In the genomic region with DNA sequence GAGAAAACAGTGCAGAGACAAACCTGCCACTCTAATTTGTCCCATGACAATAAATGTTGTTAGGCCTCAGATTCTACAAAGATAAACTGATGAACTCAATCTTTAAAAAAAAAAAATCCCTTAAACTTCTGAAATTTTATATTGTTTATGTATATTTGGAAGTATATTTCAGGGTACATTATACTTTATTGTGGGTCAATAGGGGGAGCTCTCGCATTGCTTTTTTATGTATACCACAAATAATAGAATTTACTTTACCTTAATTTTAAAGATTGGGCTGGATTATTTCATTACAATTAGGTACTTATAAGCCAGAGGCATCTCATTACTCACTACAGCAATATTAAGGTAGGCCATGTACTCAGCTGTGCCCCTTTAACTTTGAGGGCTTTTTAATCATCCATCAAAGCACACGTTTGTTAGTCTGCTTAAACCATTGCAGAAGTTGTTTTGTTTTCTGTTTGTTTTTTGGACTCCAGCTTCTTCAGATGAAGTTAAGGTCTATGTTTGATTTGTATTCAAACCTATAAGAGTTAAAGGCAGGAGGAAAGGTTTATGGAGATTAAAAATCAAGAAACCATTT, we compare ENCODE assay signal across 8 cellular contexts. TPM values are rescaled to one million over a fixed set of nuclear protein-coding genes. Genes with fewer than 3 reads are reported as not detected.
A peak's percentile ranks its signal among the peaks of the same experiment; 100 is the strongest.
DNase-seq lines count a peak whose midpoint lies in the region; ATAC-seq and TF ChIP-seq lines count a peak whose summit lies in the region.

No MANE protein-coding gene starts in this region.

- H3K9me2 ChIP-seq in SU-DHL-6 (replicated peaks; ENCODE audit: insufficient read depth, low read length), result no peaks in the 10 kb centered on the region
- H3K9me2 ChIP-seq in hepatocyte (replicated peaks; ENCODE audit: insufficient read depth), result no peaks in the 10 kb centered on the region

- H3K27me3 ChIP-seq in SU-DHL-6 (ENCODE audit: low read length) (no peaks in the 10 kb centered on the region), hepatocyte (no peaks in the 10 kb centered on the region), spleen (replicated peaks in 1 of 7) (peaks cover 0 to 4% (median 0%) of the 10 kb centered on the region in 7 donors)
- no peaks in the 10 kb centered on the region for H3K27me3 ChIP-seq in CD8-positive, alpha-beta T cell (ENCODE audit: insufficient read depth, low read length)

- H3K4me3 Mint-ChIP-seq in CD8-positive, alpha-beta T cell, result no peak overlapping the region

- H3K27me3 Mint-ChIP-seq in CD8-positive, alpha-beta T cell (ENCODE audit: low read depth), result peaks cover 5% of the 10 kb centered on the region

- H3K9me3 ChIP-seq in SU-DHL-6 (ENCODE audit: insufficient read depth, low read length) (no peaks in the 10 kb centered on the region), hepatocyte (ENCODE audit: low read depth) (no peaks in the 10 kb centered on the region), spleen (no peaks in the 10 kb centered on the region)
- H3K9me3 ChIP-seq in CD8-positive, alpha-beta T cell (ENCODE audit: low read length), result no peaks in the 10 kb centered on the region

- H3K4me3 ChIP-seq in AG04449 (ENCODE audit: low read depth, low read length), result no peak overlapping the region
- H3K4me3 ChIP-seq in SU-DHL-6 (ENCODE audit: insufficient read depth, low read length, poor library complexity, severe bottlenecking), result no peak overlapping the region
- no peak overlapping the region for H3K4me3 ChIP-seq in hepatocyte
- no peak overlapping the region for H3K4me3 ChIP-seq in spleen
- H3K4me3 ChIP-seq in CD8-positive, alpha-beta T cell (ENCODE audit: low read depth, low read length), result no peak overlapping the region

- H3K27ac Mint-ChIP-seq in CD8-positive, alpha-beta T cell, result no peak overlapping the region

- peak; percentile 3 for DNase-seq in AG04449 (ENCODE audit: low read depth, low spot score)
- DNase-seq in HCEC 1CT, result peak; percentile 34
- peak; percentile 56 for DNase-seq in hepatocyte (ENCODE audit: low spot score)
- no peak for DNase-seq in spleen
- DNase-seq in CD8-positive, alpha-beta T cell, result no peak

- TF ChIP-seq POLR2A in spleen (IDR thresholded peaks at IDR 0.05), result no peak

- ATAC-seq in GM18907 (IDR thresholded peaks at IDR 0.05; ENCODE audit: unreplicated experiment) (no peak), HG03439 (IDR thresholded peaks at IDR 0.05; ENCODE audit: unreplicated experiment) (no peak)
- no peak for ATAC-seq in CD8-positive, alpha-beta T cell

- WGBS in hepatocyte (ENCODE audit: low lambda C conversion rate, missing lambda C conversion rate), result 39% methylated on average over 2 of the region's 2 CpGs
- 27 to 39% (median 37%) methylated on average over 2 of the region's 2 CpGs for WGBS in spleen, 5 donors

- peak; percentile 22 for TF ChIP-seq CTCF in AG04449 (IDR thresholded peaks at IDR 0.05; ENCODE audit: insufficient read depth, low read length, missing control alignments)
- peak; percentile 83 for TF ChIP-seq CTCF in SU-DHL-6 (IDR thresholded peaks at IDR 0.05; ENCODE audit: insufficient read depth, low read length, poor library complexity, severe bottlenecking)
- peak; percentile 84 for TF ChIP-seq CTCF in hepatocyte (IDR thresholded peaks at IDR 0.05; ENCODE audit: poor library complexity)
- peak in 3 of 11 experiments; percentile 17 to 32 (median 31) for TF ChIP-seq CTCF in spleen (IDR thresholded peaks at IDR 0.05 in 8 of 11, conservative IDR thresholded peaks at IDR 0.05 in 3 of 11)
- TF ChIP-seq CTCF in CD8-positive, alpha-beta T cell (IDR thresholded peaks at IDR 0.05), result no peak

- POLR2A ChIA-PET in AG04449 (lab: Yijun Ruan, JAX), result no interaction called here
- POLR2A ChIA-PET in CD8-positive, alpha-beta T cell (lab: Charles Lee), result no interaction called here

- H3K27ac ChIP-seq in SU-DHL-6 (ENCODE audit: low read depth, low read length), result no peak overlapping the region
- no peak overlapping the region for H3K27ac ChIP-seq in hepatocyte
- no peak overlapping the region for H3K27ac ChIP-seq in spleen
- H3K27ac ChIP-seq in CD8-positive, alpha-beta T cell (ENCODE audit: low read depth, low read length), result no peak overlapping the region

- no peaks in the 10 kb centered on the region for H3K36me3 Mint-ChIP-seq in CD8-positive, alpha-beta T cell

- H3K36me3 ChIP-seq in SU-DHL-6 (ENCODE audit: low read length) (no peaks in the 10 kb centered on the region), hepatocyte (replicated peaks; ENCODE audit: insufficient read depth, low read depth) (no peaks in the 10 kb centered on the region), spleen (no peaks in the 10 kb centered on the region)
- H3K36me3 ChIP-seq in CD8-positive, alpha-beta T cell (ENCODE audit: insufficient read depth, low read length), result no peaks in the 10 kb centered on the region

- H3K4me2 ChIP-seq in SU-DHL-6 (ENCODE audit: low read depth, low read length, poor library complexity, severe bottlenecking) (no peak overlapping the region), hepatocyte (no peak overlapping the region)

- no peaks in the 10 kb centered on the region for H3K4me1 Mint-ChIP-seq in CD8-positive, alpha-beta T cell (ENCODE audit: low read depth)

- intact Hi-C loops in spleen (cut with DNase I; ENCODE audit: low total_unique reads), result no loop called here
- intact Hi-C loops in CD8-positive, alpha-beta T cell (cut with DNase I, micrococcal nuclease), result no loop called here

- no peak overlapping the region for H2AFZ ChIP-seq in SU-DHL-6 (ENCODE audit: low read depth, low read length, severe bottlenecking)
- no peak overlapping the region for H2AFZ ChIP-seq in hepatocyte

- no peaks in the 10 kb centered on the region for H3K9me3 Mint-ChIP-seq in CD8-positive, alpha-beta T cell

- H3K79me2 ChIP-seq in SU-DHL-6 (ENCODE audit: insufficient read depth, low read length), result no peaks in the 10 kb centered on the region
- no peaks in the 10 kb centered on the region for H3K79me2 ChIP-seq in hepatocyte

- CTCF ChIA-PET in AG04449 (lab: Yijun Ruan, JAX), result interaction anchor here (0.7 to 6.0 kb wide), 24 partner anchors 9 to 912 kb away, joined by 3 to 58 read pairs (median 4); no protein-coding TSS in a partner anchor
- CTCF ChIA-PET in CD8-positive, alpha-beta T cell (lab: Charles Lee), result interaction anchor here (1.3 kb wide), 1 partner anchor 10 kb away, joined by 3 read pairs; no protein-coding TSS in a partner anchor

- H3K4me1 ChIP-seq in hepatocyte (ENCODE audit: insufficient read depth) (no peaks in the 10 kb centered on the region), spleen (no peaks in the 10 kb centered on the region)
- no peaks in the 10 kb centered on the region for H3K4me1 ChIP-seq in CD8-positive, alpha-beta T cell (ENCODE audit: insufficient read depth, low read length)

- no peak overlapping the region for H3K9ac ChIP-seq in SU-DHL-6 (ENCODE audit: low read length)

- H3F3A ChIP-seq in SU-DHL-6 (ENCODE audit: insufficient read depth), result no peaks in the 10 kb centered on the region

- H4K20me1 ChIP-seq in SU-DHL-6 (ENCODE audit: low read depth, low read length) (no peaks in the 10 kb centered on the region), hepatocyte (ENCODE audit: insufficient read depth, poor library complexity, severe bottlenecking) (no peaks in the 10 kb centered on the region)

RNA-seq across cellular contexts. Expression of a gene that starts 56.3 kb away (rescaled TPM):
- total RNA-seq in hepatocyte (1.8 and 1.9 TPM in 2 replicates), spleen (1 to 10 TPM in 6 of 7 donors, under 1 TPM in 1; 0.84 to 2.6 (median 1.8) TPM)
- polyA plus RNA-seq in hepatocyte (0.33 TPM in 1 of 2 replicates, not detected in the other), spleen (under 1 TPM; 0.03 to 0.05 (median 0.04) TPM)
- total RNA-seq in CD8-positive, alpha-beta T cell, result not detected

Comparison
In these comparisons a context has a peak if more than half of its experiments do, and no peak if none do; other contexts are left out.
1. DNase-seq: peak in AG04449 (single experiment), HCEC 1CT (single experiment) and hepatocyte (single experiment); none in spleen (single experiment) and CD8-positive, alpha-beta T cell (0 of 7).